ENCODE assay signal across 8 cellular contexts in genomic region chr11:126440792-126441514, GRCh38.
DNase-seq lines count a peak whose midpoint lies in the region; ATAC-seq and TF ChIP-seq lines count a peak whose summit lies in the region.

No MANE protein-coding gene starts in this region.

- peak; percentile 96 for TF ChIP-seq CTCF in CD8-positive, alpha-beta T cell (IDR thresholded peaks at IDR 0.05)
- TF ChIP-seq CTCF in KMS-11 (conservative IDR thresholded peaks at IDR 0.05; ENCODE audit: low read depth, low read length) (peak; percentile 79), PC-3 (conservative IDR thresholded peaks at IDR 0.05; ENCODE audit: low read depth, low read length) (peak; percentile 98), fibroblast of mammary gland (conservative IDR thresholded peaks at IDR 0.05; ENCODE audit: control insufficient read depth, insufficient read depth, low read depth, low read length) (peak; percentile 87), natural killer cell (IDR thresholded peaks at IDR 0.05) (peak; percentile 99)

- intact Hi-C loops in CD8-positive, alpha-beta T cell (cut with DNase I, micrococcal nuclease), result loop anchor here (1.0 to 10.0 kb wide), 4 partner anchors 39 to 1724 kb away; no protein-coding TSS in a partner anchor
- intact Hi-C loops in PC-3 (cut with micrococcal nuclease), result loop anchor here (1.0 to 5.0 kb wide), 4 partner anchors 39 to 166 kb away; no protein-coding TSS in a partner anchor
- intact Hi-C loops in natural killer cell (cut with micrococcal nuclease), result loop anchor here (1.0 to 10.0 kb wide), 4 partner anchors 39 to 1054 kb away; no protein-coding TSS in a partner anchor

- H3K9me3 Mint-ChIP-seq in CD8-positive, alpha-beta T cell, result no peaks in the 10 kb centered on the region
- no peaks in the 10 kb centered on the region for H3K9me3 Mint-ChIP-seq in natural killer cell
- no peaks in the 10 kb centered on the region for H3K9me3 Mint-ChIP-seq in stimulated activated memory B cell treated with anti-CD40 and anti-IgM and Interleukin-4, amounts not matched to agents 10 μg/mL and 1 μg/mL and 100 μg/mL, for 72 hours

- H3K27ac ChIP-seq in CD8-positive, alpha-beta T cell (ENCODE audit: low read depth, low read length), result no peak overlapping the region
- no peak overlapping the region for H3K27ac ChIP-seq in KMS-11
- H3K27ac ChIP-seq in PC-3 (ENCODE audit: low read length), result no peak overlapping the region

- no peak overlapping the region for H3K4me3 Mint-ChIP-seq in CD8-positive, alpha-beta T cell
- no peak overlapping the region for H3K4me3 Mint-ChIP-seq in natural killer cell
- no peak overlapping the region for H3K4me3 Mint-ChIP-seq in stimulated activated memory B cell treated with anti-CD40 and anti-IgM and Interleukin-4, amounts not matched to agents 10 μg/mL and 1 μg/mL and 100 μg/mL, for 72 hours

- H3K27ac Mint-ChIP-seq in CD8-positive, alpha-beta T cell, result no peak overlapping the region
- H3K27ac Mint-ChIP-seq in natural killer cell, result no peak overlapping the region
- H3K27ac Mint-ChIP-seq in stimulated activated memory B cell treated with anti-CD40 and anti-IgM and Interleukin-4, amounts not matched to agents 10 μg/mL and 1 μg/mL and 100 μg/mL, for 72 hours, result no peak overlapping the region

- peak; percentile 48 to 83 (median 65) for DNase-seq in CD8-positive, alpha-beta T cell
- peak; percentile 94 for DNase-seq in PC-3
- DNase-seq in activated T-cell treated with anti-CD3 and anti-CD28 coated beads for 48 hours (ENCODE audit: low read depth), result peak; percentile 67
- DNase-seq in fibroblast of mammary gland (ENCODE audit: low read depth), result peak; percentile 65
- DNase-seq in natural killer cell, result peak; percentile 72

- CTCF ChIA-PET in CD8-positive, alpha-beta T cell (lab: Charles Lee), result interaction anchor here (0.6 to 9.0 kb wide), 19 partner anchors 9 to 905 kb away, joined by 3 to 149 read pairs (median 5); no protein-coding TSS in a partner anchor
- CTCF ChIA-PET in PC-3 (lab: Charles Lee), result interaction anchor here (0.6 to 1.4 kb wide), 5 partner anchors 9 to 222 kb away, joined by 3 to 13 read pairs (median 5); no protein-coding TSS in a partner anchor

- H3K9ac ChIP-seq in KMS-11 (no peak overlapping the region), PC-3 (ENCODE audit: low read length) (no peak overlapping the region)

- H3K4me1 ChIP-seq in CD8-positive, alpha-beta T cell (ENCODE audit: insufficient read depth, low read length), result peaks cover 5% of the 10 kb centered on the region
- H3K4me1 ChIP-seq in KMS-11 (ENCODE audit: low read depth, poor library complexity, severe bottlenecking), result peaks cover 15% of the 10 kb centered on the region
- peaks cover 5% of the 10 kb centered on the region; the same call in 1 of the 2 replicates for H3K4me1 ChIP-seq in PC-3 (ENCODE audit: insufficient read depth, low read length)

- H4K20me1 ChIP-seq in KMS-11 (ENCODE audit: insufficient read depth), result no peaks in the 10 kb centered on the region
- H4K20me1 ChIP-seq in PC-3 (ENCODE audit: low read length), result no peaks in the 10 kb centered on the region

- no peaks in the 10 kb centered on the region for H3K9me2 ChIP-seq in PC-3 (replicated peaks; ENCODE audit: low read length)

- H3K27me3 Mint-ChIP-seq in CD8-positive, alpha-beta T cell (ENCODE audit: low read depth), result peaks cover 6% of the 10 kb centered on the region
- no peaks in the 10 kb centered on the region for H3K27me3 Mint-ChIP-seq in natural killer cell (ENCODE audit: low read depth in 2 of 2)
- H3K27me3 Mint-ChIP-seq in stimulated activated memory B cell treated with anti-CD40 and anti-IgM and Interleukin-4, amounts not matched to agents 10 μg/mL and 1 μg/mL and 100 μg/mL, for 72 hours, result peaks cover 54% of the 10 kb centered on the region

- no peak overlapping the region for H3K4me3 ChIP-seq in CD8-positive, alpha-beta T cell (ENCODE audit: low read depth, low read length)
- H3K4me3 ChIP-seq in KMS-11 (IDR thresholded peaks at IDR 0.05; ENCODE audit: insufficient read depth, low read depth, low read length) (no peak overlapping the region), PC-3 (ENCODE audit: low read length) (peak overlapping the region; percentile 34; the same call in 1 of the 2 replicates), fibroblast of mammary gland (ENCODE audit: control insufficient read depth, low read depth, low read length) (no peak overlapping the region)

- H3K4me2 ChIP-seq in KMS-11 (peak overlapping the region; percentile 36; the same call in 1 of the 2 replicates), PC-3 (ENCODE audit: low read length) (peak overlapping the region; percentile 76)

- H3K36me3 Mint-ChIP-seq in CD8-positive, alpha-beta T cell, result no peaks in the 10 kb centered on the region
- H3K36me3 Mint-ChIP-seq in natural killer cell, result no peaks in the 10 kb centered on the region
- no peaks in the 10 kb centered on the region for H3K36me3 Mint-ChIP-seq in stimulated activated memory B cell treated with anti-CD40 and anti-IgM and Interleukin-4, amounts not matched to agents 10 μg/mL and 1 μg/mL and 100 μg/mL, for 72 hours

- H3K36me3 ChIP-seq in CD8-positive, alpha-beta T cell (ENCODE audit: insufficient read depth, low read length), result no peaks in the 10 kb centered on the region
- H3K36me3 ChIP-seq in KMS-11 (ENCODE audit: insufficient read depth) (no peaks in the 10 kb centered on the region), PC-3 (ENCODE audit: low read depth, low read length) (0 out of 2 replicates have a peak, but pooled peaks cover 5% of the 10 kb centered on the region)

- H3K79me2 ChIP-seq in KMS-11 (ENCODE audit: insufficient read depth, low read depth) (no peaks in the 10 kb centered on the region), PC-3 (ENCODE audit: low read length) (no peaks in the 10 kb centered on the region)

- H2AFZ ChIP-seq in KMS-11 (ENCODE audit: low read depth) (peak overlapping the region; percentile 52; the same call in 1 of the 2 replicates), PC-3 (ENCODE audit: low read length) (peak overlapping the region; percentile 85)

- ATAC-seq in CD8-positive, alpha-beta T cell, result peak; percentile 70
- ATAC-seq in GM21381 (IDR thresholded peaks at IDR 0.05; ENCODE audit: unreplicated experiment) (peak; percentile 79), PC-3 (peak; percentile 88), natural killer cell (peak; percentile 73 to 93 (median 91))
- peak; percentile 56 for ATAC-seq in stimulated activated memory B cell treated with anti-CD40 and anti-IgM and Interleukin-4, amounts not matched to agents 10 μg/mL and 1 μg/mL and 100 μg/mL, for 72 hours

- no peaks in the 10 kb centered on the region for H3K9me3 ChIP-seq in CD8-positive, alpha-beta T cell (ENCODE audit: low read length)
- H3K9me3 ChIP-seq in PC-3 (ENCODE audit: low read length), result no peaks in the 10 kb centered on the region

- no TSS peak for BruUV-seq in PC-3 (replicated peaks; lab: Mats Ljungman, UMichigan)

- no peaks in the 10 kb centered on the region for H3K27me3 ChIP-seq in CD8-positive, alpha-beta T cell (ENCODE audit: insufficient read depth, low read length)
- H3K27me3 ChIP-seq in KMS-11 (ENCODE audit: insufficient read depth, low read depth) (no peaks in the 10 kb centered on the region), PC-3 (ENCODE audit: low read length) (no peaks in the 10 kb centered on the region)

- POLR2A ChIA-PET in CD8-positive, alpha-beta T cell (lab: Charles Lee), result interaction anchor here (1.1 kb wide), 1 partner anchor 40 kb away, joined by 12 read pairs; no protein-coding TSS in a partner anchor
- POLR2A ChIA-PET in PC-3 (lab: Charles Lee; ENCODE audit: unreplicated experiment), result interaction anchor here (0.6 kb wide), 1 partner anchor 24 kb away, joined by 5 read pairs; no protein-coding TSS in a partner anchor

- peaks cover 5% of the 10 kb centered on the region for H3K4me1 Mint-ChIP-seq in CD8-positive, alpha-beta T cell (ENCODE audit: low read depth)
- peaks cover 7 to 10% of the 10 kb centered on the region in 2 donors for H3K4me1 Mint-ChIP-seq in natural killer cell
- H3K4me1 Mint-ChIP-seq in stimulated activated memory B cell treated with anti-CD40 and anti-IgM and Interleukin-4, amounts not matched to agents 10 μg/mL and 1 μg/mL and 100 μg/mL, for 72 hours, result peaks cover 8% of the 10 kb centered on the region

- no peaks in the 10 kb centered on the region for H3F3A ChIP-seq in PC-3 (ENCODE audit: low read length, unreplicated experiment)
